Comparison of ENCODE assay signal across 2 cellular contexts in the genomic region with DNA sequence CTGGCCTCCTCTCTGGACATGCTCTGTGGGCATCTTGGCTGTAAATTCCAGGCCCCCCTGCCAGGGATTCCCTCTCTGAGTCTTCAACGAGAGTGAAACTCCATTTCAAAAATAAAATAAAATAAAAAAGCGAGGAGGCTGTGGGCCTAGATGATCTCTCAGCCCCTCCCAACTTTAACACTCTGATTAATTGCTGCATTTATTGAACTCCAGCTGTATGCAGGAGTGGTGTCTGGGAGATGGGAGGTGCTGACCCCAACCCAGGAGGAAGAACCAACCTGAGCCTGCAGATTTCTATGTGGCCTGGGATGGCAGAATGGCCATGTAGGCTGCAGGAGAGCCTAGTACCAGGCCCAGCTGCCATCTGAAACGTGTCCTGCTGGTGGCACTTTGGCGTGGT.
TF ChIP-seq lines count a peak whose summit lies in the region.

No MANE protein-coding gene starts in this region.

TF ChIP-seq in GM23338, 12 proteins besides CTCF, POLR2A, EP300 and RAD21:
- no peak for TF ChIP-seq POLR2AphosphoS5 (IDR thresholded peaks at IDR 0.05; ENCODE audit: low read depth)
- no peak for TF ChIP-seq ZNF331 (CRISPR knock-in tag; IDR thresholded peaks at IDR 0.05; ENCODE audit: low read depth)
- TF ChIP-seq CREB1 (CRISPR knock-in tag; IDR thresholded peaks at IDR 0.05; ENCODE audit: low read depth) = no peak
- no peak for TF ChIP-seq REST (IDR thresholded peaks at IDR 0.05; ENCODE audit: unreplicated experiment)
- TF ChIP-seq NANOG (IDR thresholded peaks at IDR 0.05; ENCODE audit: borderline replicate concordance) = no peak
- no peak for TF ChIP-seq JUNB (IDR thresholded peaks at IDR 0.05; ENCODE audit: unreplicated experiment)

TF ChIP-seq in liver, 16 proteins besides CTCF, POLR2A, EP300 and RAD21:
- TF ChIP-seq, protein P1, sequence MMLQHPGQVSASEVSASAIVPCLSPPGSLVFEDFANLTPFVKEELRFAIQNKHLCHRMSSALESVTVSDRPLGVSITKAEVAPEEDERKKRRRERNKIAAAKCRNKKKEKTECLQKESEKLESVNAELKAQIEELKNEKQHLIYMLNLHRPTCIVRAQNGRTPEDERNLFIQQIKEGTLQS (IDR thresholded peaks at IDR 0.05) = no peak
